In the genomic region with DNA sequence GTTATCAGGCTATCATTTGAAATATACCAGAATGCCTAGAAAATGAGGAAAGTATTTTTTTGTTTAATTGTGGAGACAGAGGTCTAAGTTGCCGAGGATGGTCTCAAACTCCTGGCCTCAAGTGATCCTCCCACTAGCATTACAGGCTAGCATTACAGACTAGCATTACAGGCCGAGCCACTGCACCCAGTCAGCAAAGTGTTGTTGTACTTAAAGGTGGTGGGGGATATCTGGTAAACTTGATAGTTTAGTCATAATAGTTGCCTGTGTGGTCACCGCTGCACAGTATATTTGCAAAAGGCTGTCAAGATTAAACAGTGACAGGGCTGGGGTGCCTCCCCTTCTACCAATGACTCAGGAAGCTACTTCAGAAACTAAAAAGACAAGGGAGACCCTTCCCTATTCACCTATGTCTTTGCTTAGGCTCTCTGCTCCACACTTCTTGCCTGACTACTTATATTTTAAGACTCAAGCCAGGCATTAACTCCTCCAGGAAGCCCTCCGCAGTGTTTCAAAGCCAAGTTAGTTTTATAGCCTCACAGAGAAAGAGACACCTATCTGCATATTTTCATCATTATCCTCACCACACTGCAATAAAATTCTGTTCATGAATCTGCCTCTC, we compare ENCODE assay signal across 9 cellular contexts. TPM values are rescaled to one million over a fixed set of nuclear protein-coding genes. Genes with fewer than 3 reads are reported as not detected.
DNase-seq lines count a peak whose midpoint lies in the region; ATAC-seq, FAIRE-seq and TF ChIP-seq lines count a peak whose summit lies in the region.
"Had no signal": no experiment of that assay in that cellular context is flagged by ENCODE, and none has a peak within 500 bp of the region (broad histone marks: within the 10 kb centered on the region; RNA-seq: fewer than 3 reads in every experiment).

No MANE protein-coding gene starts in this region.

- no peak for TF ChIP-seq POLR2A in H54 (IDR thresholded peaks at IDR 0.05; ENCODE audit: low read depth, low read length)

- peaks cover 7% of the 10 kb centered on the region for H3K4me1 Mint-ChIP-seq in nephron

- H3K27me3 ChIP-seq in foreskin keratinocyte = no peaks in the 10 kb centered on the region

- peak; percentile 75 for FAIRE-seq in H54 (lab: Jason Lieb, UNC)

- no peaks in the 10 kb centered on the region for H3K36me3 Mint-ChIP-seq in nephron (ENCODE audit: low read depth)

- DNase-seq in H54 (ENCODE audit: insufficient read length, low spot score) (no peak), MV-4-11 (lab: John Stamatoyannopoulos, UW) (peak; percentile 11), NCI-H748 treated with DMSO at 0.1 percent for 48 hours (lab: John Stamatoyannopoulos, UW) (no peak), foreskin keratinocyte (no peak), pons (ENCODE audit: low spot score) (no peak), HEK293T (ENCODE audit: extremely low spot score) (no peak)

- peak overlapping the region in 2 of 3 experiments; percentile 7 to 48 for H3K27ac Mint-ChIP-seq in nephron

- no peaks in the 10 kb centered on the region for H3K9me3 Mint-ChIP-seq in nephron

- H3K27ac ChIP-seq in foreskin keratinocyte = no peak overlapping the region
- H3K27ac ChIP-seq: thoracic aorta had no signal

- peak overlapping the region in 2 of 3 experiments; percentile 3 to 44 for H3K4me3 Mint-ChIP-seq in nephron

- ATAC-seq in GM18861 (IDR thresholded peaks at IDR 0.05; ENCODE audit: unreplicated experiment) (peak; percentile 57), foreskin keratinocyte (no peak)

- H3K4me1 ChIP-seq in foreskin keratinocyte = peaks cover 7% of the 10 kb centered on the region

- H3K27me3 Mint-ChIP-seq in nephron (ENCODE audit: low read depth) = no peaks in the 10 kb centered on the region

- POLR2A ChIA-PET in HEK293T (lab: Yijun Ruan, JAX) = no interaction called here

- TF ChIP-seq CTCF in nephron (IDR thresholded peaks at IDR 0.05; ENCODE audit: unreplicated experiment in 3 of 3) = no peak
- TF ChIP-seq CTCF in foreskin keratinocyte (conservative IDR thresholded peaks at IDR 0.05) = no peak

- CTCF ChIA-PET in HEK293T (lab: Yijun Ruan, JAX) = interaction anchor here (0.6 kb wide), 1 partner anchor 12 kb away, joined by 4 read pairs; no protein-coding TSS in a partner anchor

TF ChIP-seq in HEK293T, 16 proteins besides CTCF, POLR2A, EP300 and RAD21:
- no peak for TF ChIP-seq HDGF (IDR thresholded peaks at IDR 0.05; ENCODE audit: borderline replicate concordance)
- no peak for TF ChIP-seq ELF4 (IDR thresholded peaks at IDR 0.05)
- TF ChIP-seq NFRKB (IDR thresholded peaks at IDR 0.05) = no peak
- TF ChIP-seq L3MBTL2 (conservative IDR thresholded peaks at IDR 0.05) = no peak
- TF ChIP-seq SUZ12 (IDR thresholded peaks at IDR 0.05) = no peak
- no peak for TF ChIP-seq SP1 (IDR thresholded peaks at IDR 0.05)
- no peak for TF ChIP-seq BHLHE40 (IDR thresholded peaks at IDR 0.05; ENCODE audit: borderline replicate concordance)
- TF ChIP-seq, protein P1, sequence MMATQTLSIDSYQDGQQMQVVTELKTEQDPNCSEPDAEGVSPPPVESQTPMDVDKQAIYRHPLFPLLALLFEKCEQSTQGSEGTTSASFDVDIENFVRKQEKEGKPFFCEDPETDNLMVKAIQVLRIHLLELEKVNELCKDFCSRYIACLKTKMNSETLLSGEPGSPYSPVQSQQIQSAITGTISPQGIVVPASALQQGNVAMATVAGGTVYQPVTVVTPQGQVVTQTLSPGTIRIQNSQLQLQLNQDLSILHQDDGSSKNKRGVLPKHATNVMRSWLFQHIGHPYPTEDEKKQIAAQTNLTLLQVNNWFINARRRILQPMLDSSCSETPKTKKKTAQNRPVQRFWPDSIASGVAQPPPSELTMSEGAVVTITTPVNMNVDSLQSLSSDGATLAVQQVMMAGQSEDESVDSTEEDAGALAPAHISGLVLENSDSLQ (IDR thresholded peaks at IDR 0.05) = no peak
- no peak for TF ChIP-seq CTBP1 (IDR thresholded peaks at IDR 0.05; ENCODE audit: borderline replicate concordance)
- no peak for TF ChIP-seq LEF1 (IDR thresholded peaks at IDR 0.05; ENCODE audit: borderline replicate concordance)
- TF ChIP-seq FOXK2 (IDR thresholded peaks at IDR 0.05) = no peak
- no peak for TF ChIP-seq FOXA1 (IDR thresholded peaks at IDR 0.05)
- TF ChIP-seq ZNF384 (IDR thresholded peaks at IDR 0.05) = no peak
- no peak for TF ChIP-seq ARNT (IDR thresholded peaks at IDR 0.05)
- TF ChIP-seq FOXM1 (IDR thresholded peaks at IDR 0.05; ENCODE audit: borderline replicate concordance) = no peak
- no peak for TF ChIP-seq TARDBP (IDR thresholded peaks at IDR 0.05)

RNA-seq across cellular contexts. Expression of gene AKIRIN2, which starts 3.1 kb away (rescaled TPM):
- total RNA-seq in foreskin keratinocyte = 23.0 and 23.3 TPM in 2 replicates
- polyA plus RNA-seq in foreskin keratinocyte = 24.7 and 26.2 TPM in 2 replicates
